Comparison of ENCODE assay signal across 1 cellular context in the genomic region with DNA sequence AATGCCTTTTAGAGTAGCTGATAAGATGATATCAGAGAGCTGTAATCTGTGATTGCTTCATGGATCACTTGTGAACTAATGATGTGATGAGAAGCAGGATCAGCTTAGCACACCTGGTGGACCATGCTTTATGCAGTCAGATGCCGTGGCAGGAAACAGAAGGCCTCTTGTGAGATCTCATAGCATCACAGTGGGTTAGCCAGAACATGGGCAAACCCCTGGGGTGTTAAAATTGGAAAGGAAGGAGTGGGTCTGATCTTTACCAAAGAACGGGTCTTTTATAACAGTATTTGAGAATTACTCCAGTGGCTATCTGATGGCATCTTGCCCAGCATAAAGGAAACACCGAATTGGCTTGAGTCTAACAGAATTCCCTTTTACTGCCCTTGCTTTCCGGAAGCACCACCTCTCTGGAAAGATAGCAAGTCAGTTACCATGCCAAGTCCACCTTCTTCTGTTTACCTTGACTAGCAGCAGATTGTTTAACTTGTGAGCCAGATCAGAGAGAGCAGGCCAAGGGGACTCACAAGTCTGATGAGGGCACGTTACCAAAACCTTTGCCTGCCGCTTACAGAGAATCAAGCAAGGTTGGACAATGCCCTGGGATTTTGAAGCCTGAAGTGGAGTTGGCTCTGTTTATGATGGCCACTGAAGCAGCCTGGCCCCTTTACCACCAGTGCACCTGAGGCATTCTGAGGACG.
TF ChIP-seq lines count a peak whose summit lies in the region.

No MANE protein-coding gene starts in this region.

TF ChIP-seq in HepG2, 621 proteins besides CTCF, POLR2A, EP300 and RAD21 (continued from another document and continues in another):
- TF ChIP-seq MIXL1 (CRISPR knock-in tag; IDR thresholded peaks at IDR 0.05) (peak; percentile 61; the same call in 1 of the 2 replicates), ETV5 (CRISPR knock-in tag; IDR thresholded peaks at IDR 0.05; ENCODE audit: borderline replicate concordance) (peak; percentile 93), RARA (CRISPR knock-in tag; IDR thresholded peaks at IDR 0.05) (peak; percentile 49), TBL1XR1 (IDR thresholded peaks at IDR 0.05; ENCODE audit: borderline replicate concordance, low read length, partially characterized antibody) (no peak), ZNF543 (CRISPR knock-in tag; IDR thresholded peaks at IDR 0.05) (no peak), SALL2 (CRISPR knock-in tag; IDR thresholded peaks at IDR 0.05) (0 out of 2 replicates have a peak, but pooled peaks have one; percentile 52), PAF1 (CRISPR knock-in tag; IDR thresholded peaks at IDR 0.05) (no peak), THAP9 (CRISPR knock-in tag; IDR thresholded peaks at IDR 0.05; ENCODE audit: borderline replicate concordance) (no peak), SNAPC2 (CRISPR knock-in tag; IDR thresholded peaks at IDR 0.05) (no peak), ZBTB42 (CRISPR knock-in tag; IDR thresholded peaks at IDR 0.05) (no peak), GZF1 (CRISPR knock-in tag; IDR thresholded peaks at IDR 0.05) (0 out of 2 replicates have a peak, but pooled peaks have one; percentile 24), RBM22 (optimal IDR thresholded peaks at IDR 0.05; ENCODE audit: low read length) (peak; percentile 36), ZNF564 (CRISPR knock-in tag; IDR thresholded peaks at IDR 0.05) (no peak), ZNF253 (CRISPR knock-in tag; IDR thresholded peaks at IDR 0.05; ENCODE audit: borderline replicate concordance) (no peak), ZNF788 (CRISPR knock-in tag; IDR thresholded peaks at IDR 0.05; ENCODE audit: borderline replicate concordance) (no peak; the same call in 1 of the 2 replicates), TGIF2 (CRISPR knock-in tag; IDR thresholded peaks at IDR 0.05) (no peak), MTA3 (CRISPR knock-in tag; IDR thresholded peaks at IDR 0.05) (no peak), ZMYM4 (CRISPR knock-in tag; IDR thresholded peaks at IDR 0.05) (peak; percentile 34; the same call in 1 of the 2 replicates), ZNF557 (CRISPR knock-in tag; IDR thresholded peaks at IDR 0.05) (0 out of 2 replicates have a peak, but pooled peaks have one; percentile 38), RORA (CRISPR knock-in tag; IDR thresholded peaks at IDR 0.05) (no peak), SRSF9 (IDR thresholded peaks at IDR 0.05; ENCODE audit: borderline replicate concordance, insufficient read depth, low read depth, low read length, poor library complexity, severe bottlenecking) (no peak), BHLHE40 (IDR thresholded peaks at IDR 0.05; ENCODE audit: low read length) (0 out of 2 replicates have a peak, but pooled peaks have one; percentile 33), HNRNPUL1 (IDR thresholded peaks at IDR 0.05; ENCODE audit: low read depth, low read length) (no peak)
- TF ChIP-seq, protein P1, sequence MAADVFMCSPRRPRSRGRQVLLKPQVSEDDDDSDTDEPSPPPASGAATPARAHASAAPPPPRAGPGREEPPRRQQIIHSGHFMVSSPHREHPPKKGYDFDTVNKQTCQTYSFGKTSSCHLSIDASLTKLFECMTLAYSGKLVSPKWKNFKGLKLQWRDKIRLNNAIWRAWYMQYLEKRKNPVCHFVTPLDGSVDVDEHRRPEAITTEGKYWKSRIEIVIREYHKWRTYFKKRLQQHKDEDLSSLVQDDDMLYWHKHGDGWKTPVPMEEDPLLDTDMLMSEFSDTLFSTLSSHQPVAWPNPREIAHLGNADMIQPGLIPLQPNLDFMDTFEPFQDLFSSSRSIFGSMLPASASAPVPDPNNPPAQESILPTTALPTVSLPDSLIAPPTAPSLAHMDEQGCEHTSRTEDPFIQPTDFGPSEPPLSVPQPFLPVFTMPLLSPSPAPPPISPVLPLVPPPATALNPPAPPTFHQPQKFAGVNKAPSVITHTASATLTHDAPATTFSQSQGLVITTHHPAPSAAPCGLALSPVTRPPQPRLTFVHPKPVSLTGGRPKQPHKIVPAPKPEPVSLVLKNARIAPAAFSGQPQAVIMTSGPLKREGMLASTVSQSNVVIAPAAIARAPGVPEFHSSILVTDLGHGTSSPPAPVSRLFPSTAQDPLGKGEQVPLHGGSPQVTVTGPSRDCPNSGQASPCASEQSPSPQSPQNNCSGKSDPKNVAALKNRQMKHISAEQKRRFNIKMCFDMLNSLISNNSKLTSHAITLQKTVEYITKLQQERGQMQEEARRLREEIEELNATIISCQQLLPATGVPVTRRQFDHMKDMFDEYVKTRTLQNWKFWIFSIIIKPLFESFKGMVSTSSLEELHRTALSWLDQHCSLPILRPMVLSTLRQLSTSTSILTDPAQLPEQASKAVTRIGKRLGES (CRISPR knock-in tag; IDR thresholded peaks at IDR 0.05; ENCODE audit: borderline replicate concordance): no peak
- TF ChIP-seq, protein P2, sequence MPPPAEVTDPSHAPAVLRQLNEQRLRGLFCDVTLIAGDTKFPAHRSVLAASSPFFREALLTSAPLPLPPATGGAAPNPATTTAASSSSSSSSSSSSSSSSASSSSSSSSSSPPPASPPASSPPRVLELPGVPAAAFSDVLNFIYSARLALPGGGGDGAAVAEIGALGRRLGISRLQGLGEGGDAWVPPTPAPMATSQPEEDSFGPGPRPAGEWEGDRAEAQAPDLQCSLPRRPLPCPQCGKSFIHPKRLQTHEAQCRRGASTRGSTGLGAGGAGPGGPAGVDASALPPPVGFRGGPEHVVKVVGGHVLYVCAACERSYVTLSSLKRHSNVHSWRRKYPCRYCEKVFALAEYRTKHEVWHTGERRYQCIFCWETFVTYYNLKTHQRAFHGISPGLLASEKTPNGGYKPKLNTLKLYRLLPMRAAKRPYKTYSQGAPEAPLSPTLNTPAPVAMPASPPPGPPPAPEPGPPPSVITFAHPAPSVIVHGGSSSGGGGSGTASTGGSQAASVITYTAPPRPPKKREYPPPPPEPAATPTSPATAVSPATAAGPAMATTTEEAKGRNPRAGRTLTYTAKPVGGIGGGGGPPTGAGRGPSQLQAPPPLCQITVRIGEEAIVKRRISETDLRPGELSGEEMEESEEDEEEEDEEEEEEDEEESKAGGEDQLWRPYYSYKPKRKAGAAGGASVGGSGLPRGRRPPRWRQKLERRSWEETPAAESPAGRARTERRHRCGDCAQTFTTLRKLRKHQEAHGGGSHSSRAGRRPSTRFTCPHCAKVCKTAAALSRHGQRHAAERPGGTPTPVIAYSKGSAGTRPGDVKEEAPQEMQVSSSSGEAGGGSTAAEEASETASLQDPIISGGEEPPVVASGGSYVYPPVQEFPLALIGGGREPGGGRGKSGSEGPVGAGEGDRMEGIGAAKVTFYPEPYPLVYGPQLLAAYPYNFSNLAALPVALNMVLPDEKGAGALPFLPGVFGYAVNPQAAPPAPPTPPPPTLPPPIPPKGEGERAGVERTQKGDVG (CRISPR knock-in tag; IDR thresholded peaks at IDR 0.05; ENCODE audit: borderline replicate concordance): no peak
- TF ChIP-seq, protein P3, sequence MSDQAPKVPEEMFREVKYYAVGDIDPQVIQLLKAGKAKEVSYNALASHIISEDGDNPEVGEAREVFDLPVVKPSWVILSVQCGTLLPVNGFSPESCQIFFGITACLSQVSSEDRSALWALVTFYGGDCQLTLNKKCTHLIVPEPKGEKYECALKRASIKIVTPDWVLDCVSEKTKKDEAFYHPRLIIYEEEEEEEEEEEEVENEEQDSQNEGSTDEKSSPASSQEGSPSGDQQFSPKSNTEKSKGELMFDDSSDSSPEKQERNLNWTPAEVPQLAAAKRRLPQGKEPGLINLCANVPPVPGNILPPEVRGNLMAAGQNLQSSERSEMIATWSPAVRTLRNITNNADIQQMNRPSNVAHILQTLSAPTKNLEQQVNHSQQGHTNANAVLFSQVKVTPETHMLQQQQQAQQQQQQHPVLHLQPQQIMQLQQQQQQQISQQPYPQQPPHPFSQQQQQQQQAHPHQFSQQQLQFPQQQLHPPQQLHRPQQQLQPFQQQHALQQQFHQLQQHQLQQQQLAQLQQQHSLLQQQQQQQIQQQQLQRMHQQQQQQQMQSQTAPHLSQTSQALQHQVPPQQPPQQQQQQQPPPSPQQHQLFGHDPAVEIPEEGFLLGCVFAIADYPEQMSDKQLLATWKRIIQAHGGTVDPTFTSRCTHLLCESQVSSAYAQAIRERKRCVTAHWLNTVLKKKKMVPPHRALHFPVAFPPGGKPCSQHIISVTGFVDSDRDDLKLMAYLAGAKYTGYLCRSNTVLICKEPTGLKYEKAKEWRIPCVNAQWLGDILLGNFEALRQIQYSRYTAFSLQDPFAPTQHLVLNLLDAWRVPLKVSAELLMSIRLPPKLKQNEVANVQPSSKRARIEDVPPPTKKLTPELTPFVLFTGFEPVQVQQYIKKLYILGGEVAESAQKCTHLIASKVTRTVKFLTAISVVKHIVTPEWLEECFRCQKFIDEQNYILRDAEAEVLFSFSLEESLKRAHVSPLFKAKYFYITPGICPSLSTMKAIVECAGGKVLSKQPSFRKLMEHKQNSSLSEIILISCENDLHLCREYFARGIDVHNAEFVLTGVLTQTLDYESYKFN (CRISPR knock-in tag; conservative IDR thresholded peaks at IDR 0.05): peak; percentile 74
- TF ChIP-seq, protein P4, sequence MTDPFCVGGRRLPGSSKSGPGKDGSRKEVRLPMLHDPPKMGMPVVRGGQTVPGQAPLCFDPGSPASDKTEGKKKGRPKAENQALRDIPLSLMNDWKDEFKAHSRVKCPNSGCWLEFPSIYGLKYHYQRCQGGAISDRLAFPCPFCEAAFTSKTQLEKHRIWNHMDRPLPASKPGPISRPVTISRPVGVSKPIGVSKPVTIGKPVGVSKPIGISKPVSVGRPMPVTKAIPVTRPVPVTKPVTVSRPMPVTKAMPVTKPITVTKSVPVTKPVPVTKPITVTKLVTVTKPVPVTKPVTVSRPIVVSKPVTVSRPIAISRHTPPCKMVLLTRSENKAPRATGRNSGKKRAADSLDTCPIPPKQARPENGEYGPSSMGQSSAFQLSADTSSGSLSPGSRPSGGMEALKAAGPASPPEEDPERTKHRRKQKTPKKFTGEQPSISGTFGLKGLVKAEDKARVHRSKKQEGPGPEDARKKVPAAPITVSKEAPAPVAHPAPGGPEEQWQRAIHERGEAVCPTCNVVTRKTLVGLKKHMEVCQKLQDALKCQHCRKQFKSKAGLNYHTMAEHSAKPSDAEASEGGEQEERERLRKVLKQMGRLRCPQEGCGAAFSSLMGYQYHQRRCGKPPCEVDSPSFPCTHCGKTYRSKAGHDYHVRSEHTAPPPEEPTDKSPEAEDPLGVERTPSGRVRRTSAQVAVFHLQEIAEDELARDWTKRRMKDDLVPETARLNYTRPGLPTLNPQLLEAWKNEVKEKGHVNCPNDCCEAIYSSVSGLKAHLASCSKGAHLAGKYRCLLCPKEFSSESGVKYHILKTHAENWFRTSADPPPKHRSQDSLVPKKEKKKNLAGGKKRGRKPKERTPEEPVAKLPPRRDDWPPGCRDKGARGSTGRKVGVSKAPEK (CRISPR knock-in tag; IDR thresholded peaks at IDR 0.05; ENCODE audit: borderline replicate concordance): no peak
- TF ChIP-seq, protein P5, sequence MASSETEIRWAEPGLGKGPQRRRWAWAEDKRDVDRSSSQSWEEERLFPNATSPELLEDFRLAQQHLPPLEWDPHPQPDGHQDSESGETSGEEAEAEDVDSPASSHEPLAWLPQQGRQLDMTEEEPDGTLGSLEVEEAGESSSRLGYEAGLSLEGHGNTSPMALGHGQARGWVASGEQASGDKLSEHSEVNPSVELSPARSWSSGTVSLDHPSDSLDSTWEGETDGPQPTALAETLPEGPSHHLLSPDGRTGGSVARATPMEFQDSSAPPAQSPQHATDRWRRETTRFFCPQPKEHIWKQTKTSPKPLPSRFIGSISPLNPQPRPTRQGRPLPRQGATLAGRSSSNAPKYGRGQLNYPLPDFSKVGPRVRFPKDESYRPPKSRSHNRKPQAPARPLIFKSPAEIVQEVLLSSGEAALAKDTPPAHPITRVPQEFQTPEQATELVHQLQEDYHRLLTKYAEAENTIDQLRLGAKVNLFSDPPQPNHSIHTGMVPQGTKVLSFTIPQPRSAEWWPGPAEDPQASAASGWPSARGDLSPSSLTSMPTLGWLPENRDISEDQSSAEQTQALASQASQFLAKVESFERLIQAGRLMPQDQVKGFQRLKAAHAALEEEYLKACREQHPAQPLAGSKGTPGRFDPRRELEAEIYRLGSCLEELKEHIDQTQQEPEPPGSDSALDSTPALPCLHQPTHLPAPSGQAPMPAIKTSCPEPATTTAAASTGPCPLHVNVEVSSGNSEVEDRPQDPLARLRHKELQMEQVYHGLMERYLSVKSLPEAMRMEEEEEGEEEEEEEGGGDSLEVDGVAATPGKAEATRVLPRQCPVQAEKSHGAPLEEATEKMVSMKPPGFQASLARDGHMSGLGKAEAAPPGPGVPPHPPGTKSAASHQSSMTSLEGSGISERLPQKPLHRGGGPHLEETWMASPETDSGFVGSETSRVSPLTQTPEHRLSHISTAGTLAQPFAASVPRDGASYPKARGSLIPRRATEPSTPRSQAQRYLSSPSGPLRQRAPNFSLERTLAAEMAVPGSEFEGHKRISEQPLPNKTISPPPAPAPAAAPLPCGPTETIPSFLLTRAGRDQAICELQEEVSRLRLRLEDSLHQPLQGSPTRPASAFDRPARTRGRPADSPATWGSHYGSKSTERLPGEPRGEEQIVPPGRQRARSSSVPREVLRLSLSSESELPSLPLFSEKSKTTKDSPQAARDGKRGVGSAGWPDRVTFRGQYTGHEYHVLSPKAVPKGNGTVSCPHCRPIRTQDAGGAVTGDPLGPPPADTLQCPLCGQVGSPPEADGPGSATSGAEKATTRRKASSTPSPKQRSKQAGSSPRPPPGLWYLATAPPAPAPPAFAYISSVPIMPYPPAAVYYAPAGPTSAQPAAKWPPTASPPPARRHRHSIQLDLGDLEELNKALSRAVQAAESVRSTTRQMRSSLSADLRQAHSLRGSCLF (CRISPR knock-in tag; IDR thresholded peaks at IDR 0.05; ENCODE audit: borderline replicate concordance): no peak
- TF ChIP-seq, protein P6, sequence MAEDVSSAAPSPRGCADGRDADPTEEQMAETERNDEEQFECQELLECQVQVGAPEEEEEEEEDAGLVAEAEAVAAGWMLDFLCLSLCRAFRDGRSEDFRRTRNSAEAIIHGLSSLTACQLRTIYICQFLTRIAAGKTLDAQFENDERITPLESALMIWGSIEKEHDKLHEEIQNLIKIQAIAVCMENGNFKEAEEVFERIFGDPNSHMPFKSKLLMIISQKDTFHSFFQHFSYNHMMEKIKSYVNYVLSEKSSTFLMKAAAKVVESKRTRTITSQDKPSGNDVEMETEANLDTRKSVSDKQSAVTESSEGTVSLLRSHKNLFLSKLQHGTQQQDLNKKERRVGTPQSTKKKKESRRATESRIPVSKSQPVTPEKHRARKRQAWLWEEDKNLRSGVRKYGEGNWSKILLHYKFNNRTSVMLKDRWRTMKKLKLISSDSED (CRISPR knock-in tag; IDR thresholded peaks at IDR 0.05): no peak
